In the genomic region with DNA sequence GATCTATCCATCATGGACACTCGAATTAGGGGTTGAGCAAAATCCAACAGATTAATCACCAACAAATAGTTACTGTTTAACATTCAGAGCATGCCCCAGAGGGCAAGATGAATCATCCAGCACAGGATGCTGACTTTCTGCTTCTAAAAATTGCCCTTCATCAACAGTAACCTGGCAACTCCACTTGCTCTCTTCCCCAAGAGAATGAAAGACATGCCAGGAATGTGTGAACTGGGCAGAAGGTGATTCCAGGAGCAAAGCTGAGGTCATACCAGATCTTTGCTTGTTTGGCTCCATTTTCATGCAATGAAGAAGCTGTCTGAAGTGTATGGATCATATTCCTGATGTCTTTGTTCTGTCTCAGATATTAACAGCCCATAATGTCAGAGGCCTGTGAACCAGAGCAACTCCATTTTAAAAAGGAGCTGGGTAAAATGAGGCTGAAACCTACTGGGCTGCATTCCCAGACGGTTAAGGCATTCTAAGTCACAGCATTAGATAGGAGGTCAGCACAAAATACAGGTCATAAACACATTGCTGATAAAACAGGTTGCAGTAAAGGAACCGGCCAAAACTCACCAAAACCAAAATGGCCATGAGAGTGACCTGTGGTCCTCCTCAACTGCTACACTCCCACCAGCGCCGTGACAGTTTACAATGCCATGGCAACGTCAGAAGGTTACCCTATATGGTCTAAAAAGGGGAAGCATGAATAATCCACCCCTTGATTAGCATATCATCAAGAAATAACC, we compare ENCODE assay signal across 2 cellular contexts.
TF ChIP-seq lines count a peak whose summit lies in the region.

No MANE protein-coding gene starts in this region.

TF ChIP-seq in HEK293, 187 proteins besides CTCF, POLR2A, EP300 and RAD21 (continued from another document and continues in another):
- no peak for TF ChIP-seq PBX3 (CRISPR knock-in tag; IDR thresholded peaks at IDR 0.05)
- TF ChIP-seq ZNF623 (tag by site-specific recombination; IDR thresholded peaks at IDR 0.05): no peak
- no peak for TF ChIP-seq YY1 (tag by site-specific recombination; IDR thresholded peaks at IDR 0.05)
- no peak for TF ChIP-seq ZNF704 (tag by site-specific recombination; IDR thresholded peaks at IDR 0.05)
- no peak for TF ChIP-seq ZNF394 (tag by site-specific recombination; IDR thresholded peaks at IDR 0.05; ENCODE audit: borderline replicate concordance)
- TF ChIP-seq ZNF423 (tag by site-specific recombination; IDR thresholded peaks at IDR 0.05): no peak
- TF ChIP-seq GFI1B (tag by site-specific recombination; IDR thresholded peaks at IDR 0.05): no peak
- peak; percentile 67 for TF ChIP-seq PRDM1 (tag by site-specific recombination; IDR thresholded peaks at IDR 0.05)
- no peak for TF ChIP-seq ZNF138 (tag by site-specific recombination; IDR thresholded peaks at IDR 0.05; ENCODE audit: borderline replicate concordance)
- no peak for TF ChIP-seq MEIS1 (CRISPR knock-in tag; IDR thresholded peaks at IDR 0.05; ENCODE audit: borderline replicate concordance)
- TF ChIP-seq ZNF148 (tag by site-specific recombination; IDR thresholded peaks at IDR 0.05; ENCODE audit: borderline replicate concordance): no peak
- no peak for TF ChIP-seq IKZF3 (tag by site-specific recombination; IDR thresholded peaks at IDR 0.05)
- peak; percentile 36; the same call in 1 of the 2 replicates for TF ChIP-seq PRDM10 (tag by site-specific recombination; IDR thresholded peaks at IDR 0.05)
- TF ChIP-seq HOXA7 (CRISPR knock-in tag; IDR thresholded peaks at IDR 0.05; ENCODE audit: borderline replicate concordance): no peak

TF ChIP-seq in liver, 16 proteins besides CTCF, POLR2A, EP300 and RAD21 (continued from another document):
- TF ChIP-seq, protein P1, sequence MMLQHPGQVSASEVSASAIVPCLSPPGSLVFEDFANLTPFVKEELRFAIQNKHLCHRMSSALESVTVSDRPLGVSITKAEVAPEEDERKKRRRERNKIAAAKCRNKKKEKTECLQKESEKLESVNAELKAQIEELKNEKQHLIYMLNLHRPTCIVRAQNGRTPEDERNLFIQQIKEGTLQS (IDR thresholded peaks at IDR 0.05): peak; percentile 90
- TF ChIP-seq HNF4A (conservative IDR thresholded peaks at IDR 0.05): peak; percentile 86 to 87
- peak; percentile 66 for TF ChIP-seq HNF4G (IDR thresholded peaks at IDR 0.05)
- TF ChIP-seq ZBTB33 (IDR thresholded peaks at IDR 0.05): peak; percentile 55
- TF ChIP-seq SP1 (IDR thresholded peaks at IDR 0.05): peak; percentile 94
- TF ChIP-seq, protein P2, sequence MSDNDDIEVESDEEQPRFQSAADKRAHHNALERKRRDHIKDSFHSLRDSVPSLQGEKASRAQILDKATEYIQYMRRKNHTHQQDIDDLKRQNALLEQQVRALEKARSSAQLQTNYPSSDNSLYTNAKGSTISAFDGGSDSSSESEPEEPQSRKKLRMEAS (IDR thresholded peaks at IDR 0.05): peak; percentile 75
- peak in 1 of 2 donors; percentile 45 for TF ChIP-seq GABPA (IDR thresholded peaks at IDR 0.05 in 1 of 2, conservative IDR thresholded peaks at IDR 0.05 in 1 of 2)
- no peak for TF ChIP-seq FOXA1 (IDR thresholded peaks at IDR 0.05)
- TF ChIP-seq JUND (IDR thresholded peaks at IDR 0.05): peak; percentile 99
- TF ChIP-seq RXRA (IDR thresholded peaks at IDR 0.05): peak; percentile 96 to 98
- TF ChIP-seq NR2F2 (IDR thresholded peaks at IDR 0.05): peak; percentile 76
- peak; percentile 84 for TF ChIP-seq YY1 (IDR thresholded peaks at IDR 0.05)
- peak; percentile 35 for TF ChIP-seq FOXA2 (IDR thresholded peaks at IDR 0.05)
- no peak for TF ChIP-seq EGR1 (IDR thresholded peaks at IDR 0.05; ENCODE audit: low read depth in 2 of 2)
